ENCODE assay signal across 1 cellular context in genomic region chr10:110872145-110872983, GRCh38.
TF ChIP-seq lines count a peak whose summit lies in the region.

No MANE protein-coding gene starts in this region.

TF ChIP-seq in GM23338, 12 proteins besides CTCF, POLR2A, EP300 and RAD21 (continued from another document):
- TF ChIP-seq ZNF462 (CRISPR knock-in tag; IDR thresholded peaks at IDR 0.05), result no peak
